ENCODE assay signal across 15 cellular contexts in the genomic region with DNA sequence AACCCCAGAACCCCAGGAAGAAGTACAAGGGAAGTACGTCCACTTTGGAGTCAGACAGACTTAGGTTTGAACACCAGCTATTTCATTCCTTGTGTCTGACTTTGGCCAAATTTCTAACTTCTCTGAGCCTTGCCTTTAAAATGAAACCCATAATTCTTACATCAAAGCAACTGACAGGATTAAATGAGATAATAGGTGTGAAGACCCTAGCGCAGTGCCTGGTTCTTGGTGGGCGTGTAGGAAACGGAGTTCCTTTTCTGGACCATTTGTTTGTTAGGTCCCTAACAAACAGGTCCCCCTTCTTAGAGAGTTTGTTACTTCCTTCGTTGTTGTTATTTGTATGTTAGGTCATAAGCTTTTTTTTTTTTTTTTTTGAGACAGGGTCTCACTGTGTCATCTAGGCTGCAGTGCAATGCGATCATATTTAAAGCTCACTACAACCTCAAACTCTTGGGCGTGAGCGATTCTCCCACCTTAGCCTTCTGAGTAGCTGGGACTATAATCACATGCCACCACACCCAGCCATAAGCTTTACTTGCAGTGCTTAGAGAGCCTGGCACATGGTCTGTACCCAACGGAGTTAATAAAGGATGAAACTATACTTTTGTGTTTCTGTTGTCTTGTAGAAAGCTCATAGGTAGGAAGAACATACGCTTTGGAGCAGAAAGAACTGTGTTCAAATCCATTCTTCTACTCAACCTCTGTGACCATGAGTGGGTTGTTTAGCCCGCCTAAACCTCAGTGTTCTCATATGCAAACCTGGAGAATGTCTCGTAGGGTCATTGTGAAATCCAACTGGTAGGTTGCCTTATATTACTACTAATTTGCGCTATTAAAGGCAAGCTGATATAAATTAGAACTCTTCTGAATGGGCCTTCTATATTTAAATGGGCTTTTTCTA. TPM values are rescaled to one million over a fixed set of nuclear protein-coding genes. Genes with fewer than 3 reads are reported as not detected.
DNase-seq lines count a peak whose midpoint lies in the region; ATAC-seq and TF ChIP-seq lines count a peak whose summit lies in the region.
"Had no signal": no experiment of that assay in that cellular context is flagged by ENCODE, and none has a peak within 500 bp of the region (broad histone marks: within the 10 kb centered on the region; RNA-seq: fewer than 3 reads in every experiment).

No MANE protein-coding gene starts in this region.

- TF ChIP-seq RAD21 in IMR-90 (IDR thresholded peaks at IDR 0.05; ENCODE audit: low read length) = no peak

- H3K4me3 Mint-ChIP-seq in brain = no peak overlapping the region
- H3K4me3 Mint-ChIP-seq: activated naive CD8-positive, alpha-beta T cell treated with anti-CD3 and anti-CD28 coated beads, Interleukin-2, amount 50 U/mL, for 24 hours; CD4-positive, alpha-beta T cell had no signal

- H2AK5ac ChIP-seq in IMR-90 (ENCODE audit: low read depth, low read length) = peak overlapping the region; percentile 74; the same call in 1 of the 2 replicates

- H2BK5ac ChIP-seq in IMR-90 (ENCODE audit: low read depth, low read length, poor library complexity, severe bottlenecking) = no peak overlapping the region

- peak overlapping the region; percentile 22; the same call in 1 of the 2 replicates for H3K56ac ChIP-seq in IMR-90 (ENCODE audit: extremely low read depth, insufficient read depth, low read length)

- H3K27me3 ChIP-seq in IMR-90 (ENCODE audit: control insufficient read depth, insufficient read depth, low read length) (no peaks in the 10 kb centered on the region), suprapubic skin (no peaks in the 10 kb centered on the region)
- H3K27me3 ChIP-seq: upper lobe of right lung had no signal

- TF ChIP-seq CTCF in IMR-90 (conservative IDR thresholded peaks at IDR 0.05; ENCODE audit: low read depth, low read length) (no peak), brain (conservative IDR thresholded peaks at IDR 0.05) (no peak), suprapubic skin (IDR thresholded peaks at IDR 0.05) (no peak), RWPE1 (conservative IDR thresholded peaks at IDR 0.05; ENCODE audit: low read depth) (no peak)

- H2AFZ ChIP-seq in IMR-90 (replicated peaks; ENCODE audit: low read length, poor library complexity) = no peak overlapping the region

- H2BK120ac ChIP-seq in IMR-90 (ENCODE audit: low read depth, low read length) = peak overlapping the region; percentile 63

- no peak overlapping the region for H3K4me3 ChIP-seq in IMR-90 (ENCODE audit: insufficient read depth, low read depth, low read length)
- no peak overlapping the region for H3K4me3 ChIP-seq in suprapubic skin
- H3K4me3 ChIP-seq: upper lobe of right lung had no signal

- 0 out of 4 replicates have a peak overlapping the region, but pooled peaks of 1 of the 2 experiments have one; percentile 15 for H4K8ac ChIP-seq in IMR-90 (ENCODE audit: low read depth in 2 of 2, low read length in 2 of 2)

- TF ChIP-seq EP300 in suprapubic skin (IDR thresholded peaks at IDR 0.05) = no peak

- peaks cover 58 to 72% of the 10 kb centered on the region in 2 experiments for H3K79me1 ChIP-seq in IMR-90 (ENCODE audit: low read depth in 1 of 2, low read length in 2 of 2)

- H3K4me1 ChIP-seq in IMR-90 (ENCODE audit: control insufficient read depth, insufficient read depth, low read length) (peaks cover 3% of the 10 kb centered on the region), suprapubic skin (peaks cover 16% of the 10 kb centered on the region)

- peaks cover 3% of the 10 kb centered on the region for H3K27me3 Mint-ChIP-seq in brain
- H3K27me3 Mint-ChIP-seq: activated naive CD8-positive, alpha-beta T cell treated with anti-CD3 and anti-CD28 coated beads, Interleukin-2, amount 50 U/mL, for 24 hours; CD4-positive, alpha-beta T cell had no signal

- no peak for DNase-seq in IMR-90
- peak in 1 of 2 donors; percentile 28 for DNase-seq in left colon
- DNase-seq in suprapubic skin (ENCODE audit: low spot score in 2 of 2) = no peak
- DNase-seq in NCI-H510A treated with DMSO at 0.1 percent for 48 hours (lab: John Stamatoyannopoulos, UW) = no peak
- no peak for DNase-seq in stimulated activated CD4-positive, alpha-beta T cell treated with anti-CD3 and anti-CD28 coated beads, Interleukin-4, amount 100 ng/mL, for 24 hours
- DNase-seq in RWPE1 (ENCODE audit: low spot score) = no peak
- DNase-seq: activated naive CD8-positive, alpha-beta T cell treated with anti-CD3 and anti-CD28 coated beads, Interleukin-2, amount 50 U/mL, for 24 hours; CD4-positive, alpha-beta T cell; dermis blood vessel endothelial cell; MM.1S; NCI-H2107; T-helper 2 cell; upper lobe of right lung had no signal

- H4K91ac ChIP-seq in IMR-90 (ENCODE audit: insufficient read depth, low read depth, low read length) = peak overlapping the region; percentile 72

- H3K36me3 ChIP-seq in IMR-90 (ENCODE audit: control insufficient read depth, insufficient read depth, low read length) = peaks cover 40% of the 10 kb centered on the region
- H3K36me3 ChIP-seq in suprapubic skin = peaks cover 51% of the 10 kb centered on the region

- H3K14ac ChIP-seq in IMR-90 (replicated peaks; ENCODE audit: low read depth, low read length) = peak overlapping the region; percentile 34; the same call in 1 of the 2 replicates

- BruUV-seq in IMR-90 (replicated peaks; lab: Mats Ljungman, UMichigan) = no TSS peak

- intact Hi-C loops in IMR-90 (cut with micrococcal nuclease) (no loop called here), left colon (cut with DNase I, micrococcal nuclease) (loop anchor here in 1 of 2 donors (5.0 kb wide), 1 partner anchor 331 kb away; no protein-coding TSS in a partner anchor)

- peak overlapping the region; percentile 55; the same call in 1 of the 3 replicates for H2BK15ac ChIP-seq in IMR-90 (ENCODE audit: low read depth, low read length)

- H3K4me1 Mint-ChIP-seq in brain = peaks cover 63% of the 10 kb centered on the region

- H2BK20ac ChIP-seq in IMR-90 (ENCODE audit: low read depth, low read length) = peak overlapping the region; percentile 67

- H3K9me3 ChIP-seq in IMR-90 (ENCODE audit: control insufficient read depth, insufficient read depth, low read length) (no peaks in the 10 kb centered on the region), suprapubic skin (no peaks in the 10 kb centered on the region)
- H3K9me3 ChIP-seq: upper lobe of right lung had no signal

- no CpG with 5 or more reads among the region's 13 CpGs for WGBS in IMR-90 (ENCODE audit: extremely low coverage in 2 of 2, insufficient read length in 1 of 2), 2 experiments
- 91% methylated on average over 13 of the region's 13 CpGs for WGBS in suprapubic skin

- ATAC-seq in IMR-90 (ENCODE audit: low read depth) = no peak
- ATAC-seq in left colon = peak; percentile 95
- ATAC-seq in HG02588 (IDR thresholded peaks at IDR 0.05; ENCODE audit: unreplicated experiment) = no peak
- ATAC-seq: activated naive CD8-positive, alpha-beta T cell treated with anti-CD3 and anti-CD28 coated beads, Interleukin-2, amount 50 U/mL, for 24 hours had no signal

- H3K27ac ChIP-seq in IMR-90 (ENCODE audit: insufficient read depth, low read length) (no peak overlapping the region), suprapubic skin (peak overlapping the region; percentile 37), RWPE1 (no peak overlapping the region)

- H3K9ac ChIP-seq in IMR-90 (ENCODE audit: low read depth, low read length) = no peak overlapping the region

- H3K36me3 Mint-ChIP-seq in brain = peaks cover 73% of the 10 kb centered on the region

- CTCF ChIA-PET in IMR-90 (lab: Yijun Ruan, JAX) = no interaction called here
- CTCF ChIA-PET in RWPE1 (lab: Yijun Ruan, JAX) = interaction anchor here (0.6 to 1.0 kb wide), 11 partner anchors 9 to 665 kb away, joined by 3 to 6 read pairs (median 3); no protein-coding TSS in a partner anchor

- H3K18ac ChIP-seq in IMR-90 (ENCODE audit: low read depth, low read length) = peak overlapping the region; percentile 20; the same call in 1 of the 2 replicates

- H3K23ac ChIP-seq in IMR-90 (ENCODE audit: low read depth, low read length) = no peak overlapping the region

- no peak overlapping the region; the same call in 1 of the 2 replicates for H4K5ac ChIP-seq in IMR-90 (ENCODE audit: low read depth, low read length)

- POLR2A ChIA-PET in IMR-90 (lab: Charles Lee; ENCODE audit: unreplicated experiment) (no interaction called here), RWPE1 (lab: Yijun Ruan, JAX; ENCODE audit: low non-redundant PET) (interaction anchor here (0.6 kb wide), 1 partner anchor 1330 kb away, joined by 3 read pairs; no protein-coding TSS in a partner anchor)

- H3K9me3 Mint-ChIP-seq in brain = no peaks in the 10 kb centered on the region
- H3K9me3 Mint-ChIP-seq: activated naive CD8-positive, alpha-beta T cell treated with anti-CD3 and anti-CD28 coated beads, Interleukin-2, amount 50 U/mL, for 24 hours; CD4-positive, alpha-beta T cell had no signal

- TF ChIP-seq POLR2A in IMR-90 (IDR thresholded peaks at IDR 0.05; ENCODE audit: low read depth, low read length) (no peak), suprapubic skin (IDR thresholded peaks at IDR 0.05) (no peak)

- peak overlapping the region in 4 of 5 experiments; percentile 0 to 89 (median 51) for H3K27ac Mint-ChIP-seq in brain
- H3K27ac Mint-ChIP-seq: activated naive CD8-positive, alpha-beta T cell treated with anti-CD3 and anti-CD28 coated beads, Interleukin-2, amount 50 U/mL, for 24 hours; CD4-positive, alpha-beta T cell had no signal

- dilution Hi-C loops in IMR-90 (cut with HindIII; ENCODE audit: low sequenced_read_pairs, unreplicated experiment) = no loop called here

- peaks cover 30% of the 10 kb centered on the region for H3K9me1 ChIP-seq in IMR-90 (ENCODE audit: insufficient read depth, low read length)

- in situ Hi-C loops in IMR-90 (cut with MboI; ENCODE audit: low sequenced_read_pairs) = loop anchor here (10.0 kb wide), 1 partner anchor 184 kb away; no protein-coding TSS in a partner anchor

- H3K4ac ChIP-seq in IMR-90 (ENCODE audit: low read depth, low read length) = peak overlapping the region; percentile 62

- no peak overlapping the region for H3K4me2 ChIP-seq in IMR-90 (ENCODE audit: low read depth, low read length)

- H4K20me1 ChIP-seq in IMR-90 (ENCODE audit: insufficient read depth, low read length) = peaks cover 50% of the 10 kb centered on the region

- H2AK9ac ChIP-seq in IMR-90 (replicated peaks; ENCODE audit: low read depth, low read length, poor library complexity) = no peak overlapping the region

RNA-seq across cellular contexts. Expression of gene MROH8, which starts 21.8 kb away (rescaled TPM):
- total RNA-seq in IMR-90 (2012; rRNA removed) (1.1 and 1.8 TPM in 2 replicates), left colon (1 to 10 TPM; 1.9 to 2.3 TPM), suprapubic skin (1 to 10 TPM in 3 of 4 donors, under 1 TPM in 1; 0.83 to 4.7 (median 3.1) TPM)
- polyA plus RNA-seq in IMR-90 (2012; rRNA removed) (0.62 and 1.3 TPM in 2 replicates), brain (ENCODE audit: insufficient read depth, low read depth, low replicate concordance) (4.9 TPM)
- polyA plus RNA-seq in IMR-90 (2012; cell fraction: cytosol; rRNA removed) = 0.55 and 0.96 TPM in 2 replicates
- 0.74 and 2.4 TPM in 2 replicates for polyA plus RNA-seq in IMR-90 (2012; cell fraction: nucleus; rRNA removed; ENCODE audit: low replicate concordance)

RNA-seq across cellular contexts. Expression of gene RPN2, which starts 22.0 kb away (rescaled TPM):
- total RNA-seq in IMR-90 (2012; rRNA removed) (232 and 305 TPM in 2 replicates), left colon (100 to 1,000 TPM; 133 to 155 TPM), suprapubic skin (100 to 1,000 TPM in 3 of 4 donors, 10 to 100 TPM in 1; 71.9 to 138 (median 132) TPM)
- polyA plus RNA-seq in IMR-90 (2012; rRNA removed) (468 and 481 TPM in 2 replicates), brain (ENCODE audit: insufficient read depth, low read depth, low replicate concordance) (203 TPM)
- polyA plus RNA-seq in IMR-90 (2012; cell fraction: cytosol; rRNA removed) = 279 and 282 TPM in 2 replicates
- polyA plus RNA-seq in IMR-90 (2012; cell fraction: nucleus; rRNA removed; ENCODE audit: low replicate concordance) = 170 and 221 TPM in 2 replicates
